In the genomic region with DNA sequence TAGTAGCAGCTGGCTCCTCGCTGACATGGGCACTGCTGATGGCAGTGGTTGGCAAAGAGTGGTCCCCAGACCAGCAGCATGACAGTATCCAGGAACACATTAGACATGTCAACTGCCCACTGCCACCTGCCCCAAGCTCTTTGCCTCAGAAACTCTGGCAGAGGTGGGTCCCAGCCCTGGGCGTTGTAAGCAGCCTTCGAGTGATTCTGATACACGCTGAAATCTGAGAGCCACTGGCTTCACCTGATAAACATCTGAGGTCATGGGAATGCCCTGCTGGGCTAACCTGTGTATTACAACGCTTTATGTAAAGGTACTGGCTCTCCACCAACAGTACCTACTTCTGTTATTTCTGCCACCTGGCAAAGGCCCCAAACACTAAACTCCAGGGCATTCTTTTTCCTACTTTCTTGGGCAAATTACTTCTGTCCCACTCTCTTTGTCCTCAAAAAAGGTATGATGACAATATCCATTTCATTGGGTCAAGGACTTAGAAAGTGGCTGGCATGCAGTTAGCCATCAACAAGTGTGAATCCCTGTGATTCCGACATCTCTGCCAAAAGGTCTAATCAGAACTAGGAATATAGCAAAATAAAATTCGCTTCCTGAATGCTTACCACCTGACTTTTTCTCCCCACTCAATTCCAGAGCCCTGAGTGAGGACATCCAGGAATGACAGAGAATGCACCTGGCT, we compare ENCODE assay signal across 8 cellular contexts. TPM values are rescaled to one million over a fixed set of nuclear protein-coding genes. Genes with fewer than 3 reads are reported as not detected.
DNase-seq lines count a peak whose midpoint lies in the region; ATAC-seq lines count a peak whose summit lies in the region.

No MANE protein-coding gene starts in this region.

- peaks cover 2% of the 10 kb centered on the region for H3K36me3 Mint-ChIP-seq in activated CD8-positive, alpha-beta T cell treated with anti-CD3 and anti-CD28 coated beads, Interleukin-2, amount 10 ng/mL, durations not matched to agents 7 days and 5 days (ENCODE audit: low read depth)
- H3K36me3 Mint-ChIP-seq in naive thymus-derived CD4-positive, alpha-beta T cell = peaks cover 0 to 8% (median 0%) of the 10 kb centered on the region in 5 donors

- H3K9me3 Mint-ChIP-seq in activated CD8-positive, alpha-beta T cell treated with anti-CD3 and anti-CD28 coated beads, Interleukin-2, amount 10 ng/mL, durations not matched to agents 7 days and 5 days (ENCODE audit: insufficient read depth) = no peaks in the 10 kb centered on the region
- H3K9me3 Mint-ChIP-seq in naive thymus-derived CD4-positive, alpha-beta T cell = no peaks in the 10 kb centered on the region

- H3K36me3 ChIP-seq in naive thymus-derived CD4-positive, alpha-beta T cell (ENCODE audit: control insufficient read depth in 2 of 3, insufficient read depth in 3 of 3, low read length in 3 of 3) = no peaks in the 10 kb centered on the region
- H3K36me3 ChIP-seq in effector memory CD4-positive, alpha-beta T cell (ENCODE audit: control insufficient read depth, insufficient read depth, low read length) = no peaks in the 10 kb centered on the region

- POLR2A ChIA-PET in activated CD8-positive, alpha-beta T cell treated with anti-CD3 and anti-CD28 coated beads, Interleukin-2, amount 10 ng/mL, durations not matched to agents 7 days and 5 days (lab: Charles Lee) = no interaction called here
- POLR2A ChIA-PET in naive thymus-derived CD4-positive, alpha-beta T cell (lab: Charles Lee) = interaction anchor here (1.2 to 1.6 kb wide), 2 partner anchors 7 to 16 kb away, joined by 3 to 5 read pairs; no protein-coding TSS in a partner anchor

- peaks cover 4 to 25% of the 10 kb centered on the region in 2 donors for H3K4me1 ChIP-seq in naive thymus-derived CD4-positive, alpha-beta T cell (ENCODE audit: control insufficient read depth in 2 of 2, insufficient read depth in 2 of 2, low read length in 2 of 2)
- H3K4me1 ChIP-seq in effector memory CD4-positive, alpha-beta T cell (ENCODE audit: control insufficient read depth, insufficient read depth, low read length, poor library complexity, severe bottlenecking) = peaks cover 3% of the 10 kb centered on the region

- intact Hi-C loops in naive thymus-derived CD4-positive, alpha-beta T cell (cut with micrococcal nuclease) = no loop called here

- no peak overlapping the region for H3K4me3 Mint-ChIP-seq in activated CD8-positive, alpha-beta T cell treated with anti-CD3 and anti-CD28 coated beads, Interleukin-2, amount 10 ng/mL, durations not matched to agents 7 days and 5 days
- no peak overlapping the region for H3K4me3 Mint-ChIP-seq in naive thymus-derived CD4-positive, alpha-beta T cell

- H3K9me3 ChIP-seq in naive thymus-derived CD4-positive, alpha-beta T cell (ENCODE audit: control insufficient read depth in 2 of 3, low read length in 3 of 3) = no peaks in the 10 kb centered on the region
- no peaks in the 10 kb centered on the region for H3K9me3 ChIP-seq in effector memory CD4-positive, alpha-beta T cell (ENCODE audit: control insufficient read depth, low read length)

- no peaks in the 10 kb centered on the region for H3K27me3 Mint-ChIP-seq in activated CD8-positive, alpha-beta T cell treated with anti-CD3 and anti-CD28 coated beads, Interleukin-2, amount 10 ng/mL, durations not matched to agents 7 days and 5 days (ENCODE audit: low read depth)
- no peaks in the 10 kb centered on the region for H3K27me3 Mint-ChIP-seq in naive thymus-derived CD4-positive, alpha-beta T cell

- no peak overlapping the region for H3K27ac ChIP-seq in naive thymus-derived CD4-positive, alpha-beta T cell (ENCODE audit: low read depth, low read length)
- H3K27ac ChIP-seq in effector memory CD4-positive, alpha-beta T cell (ENCODE audit: insufficient read depth, low read length, poor library complexity, severe bottlenecking) = no peak overlapping the region

- CTCF ChIA-PET in activated CD8-positive, alpha-beta T cell treated with anti-CD3 and anti-CD28 coated beads, Interleukin-2, amount 10 ng/mL, durations not matched to agents 7 days and 5 days (lab: Charles Lee) = interaction anchor here (0.9 to 1.5 kb wide), 2 partner anchors 52 to 62 kb away, joined by 3 read pairs; no protein-coding TSS in a partner anchor
- CTCF ChIA-PET in naive thymus-derived CD4-positive, alpha-beta T cell (lab: Charles Lee) = no interaction called here

- peaks cover 33% of the 10 kb centered on the region for H3K4me1 Mint-ChIP-seq in activated CD8-positive, alpha-beta T cell treated with anti-CD3 and anti-CD28 coated beads, Interleukin-2, amount 10 ng/mL, durations not matched to agents 7 days and 5 days (ENCODE audit: low read depth)
- peaks cover 24 to 94% (median 78%) of the 10 kb centered on the region in 7 donors for H3K4me1 Mint-ChIP-seq in naive thymus-derived CD4-positive, alpha-beta T cell

- no peaks in the 10 kb centered on the region for H3K27me3 ChIP-seq in naive thymus-derived CD4-positive, alpha-beta T cell (ENCODE audit: control insufficient read depth in 2 of 2, insufficient read depth in 2 of 2, low read length in 2 of 2)
- H3K27me3 ChIP-seq in effector memory CD4-positive, alpha-beta T cell (replicated peaks; ENCODE audit: control insufficient read depth, insufficient read depth, low read length, poor library complexity, severe bottlenecking) = no peaks in the 10 kb centered on the region

- no peak for DNase-seq in activated CD4-positive, CD25-positive, alpha-beta regulatory T cell (lab: John Stamatoyannopoulos, UW)
- peak; percentile 35 for DNase-seq in activated CD8-positive, alpha-beta T cell treated with anti-CD3 and anti-CD28 coated beads, Interleukin-2, amount 10 ng/mL, durations not matched to agents 7 days and 5 days
- DNase-seq in naive thymus-derived CD4-positive, alpha-beta T cell = peak in 4 of 9 donors; percentile 9 to 19 (median 14)
- no peak for DNase-seq in stimulated activated naive CD4-positive, alpha-beta T cell (lab: John Stamatoyannopoulos, UW)
- DNase-seq in NOMO-1 treated with DMSO at 0.1 percent for 48 hours (lab: John Stamatoyannopoulos, UW; ENCODE audit: unreplicated experiment) = no peak
- DNase-seq in effector memory CD4-positive, alpha-beta T cell = no peak

- no peak overlapping the region for H3K27ac Mint-ChIP-seq in activated CD8-positive, alpha-beta T cell treated with anti-CD3 and anti-CD28 coated beads, Interleukin-2, amount 10 ng/mL, durations not matched to agents 7 days and 5 days
- H3K27ac Mint-ChIP-seq in naive thymus-derived CD4-positive, alpha-beta T cell = peak overlapping the region in 1 of 9 donors; percentile 18

- H3K4me3 ChIP-seq in naive thymus-derived CD4-positive, alpha-beta T cell (ENCODE audit: low read length) = no peak overlapping the region
- no peak overlapping the region for H3K4me3 ChIP-seq in effector memory CD4-positive, alpha-beta T cell (ENCODE audit: insufficient read depth, low read depth, low read length, poor library complexity, severe bottlenecking)

- peak; percentile 58 to 65 for ATAC-seq in activated CD4-positive, CD25-positive, alpha-beta regulatory T cell treated with anti-CD3 and anti-CD28 coated beads, Interleukin-2, amount 50 U/mL, for 24 hours
- peak; percentile 57 for ATAC-seq in HG03135 (IDR thresholded peaks at IDR 0.05; ENCODE audit: unreplicated experiment)
- ATAC-seq in activated CD8-positive, alpha-beta T cell treated with anti-CD3 and anti-CD28 coated beads, Interleukin-2, amount 10 ng/mL, durations not matched to agents 7 days and 5 days = peak; percentile 60
- peak; percentile 76 for ATAC-seq in naive thymus-derived CD4-positive, alpha-beta T cell

RNA-seq across cellular contexts. Expression of a gene that starts 9.2 kb away (rescaled TPM):
- 10 to 100 TPM; 14.2 to 16.4 TPM for total RNA-seq in activated CD8-positive, alpha-beta T cell treated with anti-CD3 and anti-CD28 coated beads, Interleukin-2, amount 10 ng/mL, durations not matched to agents 7 days and 5 days
- 10 to 100 TPM; 19.6 to 45.7 (median 29.5) TPM for total RNA-seq in naive thymus-derived CD4-positive, alpha-beta T cell
- polyA plus RNA-seq in naive thymus-derived CD4-positive, alpha-beta T cell = 10 to 100 TPM; 11.5 to 14.5 TPM
